21 cellular contexts compared by ENCODE assay signal in genomic region chr5:15687401-15687800, GRCh38.
"Had no signal": no experiment of that assay in that cellular context is flagged by ENCODE, and none has a peak within 500 bp of the region (broad histone marks: within the 10 kb centered on the region; RNA-seq: fewer than 3 reads in every experiment).

No MANE protein-coding gene starts in this region.

- DNase-seq: effector memory CD8-positive, alpha-beta T cell; kidney; left cardiac atrium; left ventricle myocardium inferior; lower lobe of right lung; mesenchymal stem cell; midbrain; naive B cell; occipital lobe; pancreas; psoas muscle; sigmoid colon; stimulated activated CD4-positive, alpha-beta T cell treated with anti-CD3 and anti-CD28 coated beads, Interleukin-2, amount 100 ng/mL, for 24 hours; stimulated activated CD4-positive, alpha-beta T cell treated with anti-CD3 and anti-CD28 coated beads, Interleukin-4, amount 100 ng/mL, for 4 hours; stimulated activated naive B cell treated with anti-CD40 and anti-IgM and Interleukin-4, amounts not matched to agents 10 μg/mL and 1 μg/mL and 100 μg/mL, for 72 hours; stimulated activated naive CD8-positive, alpha-beta T cell treated with anti-CD3 and anti-CD28 coated beads, Interleukin-15, amount 100 ng/mL, for 72 hours; trophoblast cell had no signal

- H3K27ac ChIP-seq: epithelial cell of prostate, esophagus muscularis mucosa, gastroesophageal sphincter, left ventricle myocardium inferior, lower lobe of right lung, pancreas, psoas muscle, sigmoid colon, skin epidermis had no signal

- ATAC-seq: effector memory CD8-positive, alpha-beta T cell; gastroesophageal sphincter; left cardiac atrium; lower lobe of right lung; pancreas; psoas muscle; stimulated activated naive B cell treated with anti-CD40 and anti-IgM and Interleukin-4, amounts not matched to agents 10 μg/mL and 1 μg/mL and 100 μg/mL, for 72 hours; stimulated activated naive CD8-positive, alpha-beta T cell treated with anti-CD3 and anti-CD28 coated beads, Interleukin-15, amount 100 ng/mL, for 72 hours had no signal
